In genomic region chr11:66001941-66002647, GRCh38 we compare ENCODE assay signal across 1 cellular context.
TF ChIP-seq lines count a peak whose summit lies in the region.

Gene BANF1 (plus strand): TSS chr11:66002503. CDS start chr11:66003251, 748 bp downstream.
Gene EIF1AD (minus strand): TSS chr11:66002157. CDS start chr11:66000389, 1,768 bp downstream.

TF ChIP-seq in HepG2, 621 proteins besides CTCF, POLR2A, EP300 and RAD21 (continued from another document and continues in another):
- TF ChIP-seq ZBTB44 (CRISPR knock-in tag; IDR thresholded peaks at IDR 0.05) (peak; percentile 88), ZNF770 (CRISPR knock-in tag; IDR thresholded peaks at IDR 0.05) (peak; percentile 15; the same call in 1 of the 2 replicates), ZBTB8A (CRISPR knock-in tag; IDR thresholded peaks at IDR 0.05; ENCODE audit: borderline replicate concordance, low read depth) (peak; percentile 89), NFYB (CRISPR knock-in tag; IDR thresholded peaks at IDR 0.05) (peak; percentile 45; the same call in 1 of the 2 replicates), KLF11 (CRISPR knock-in tag; IDR thresholded peaks at IDR 0.05) (peak; percentile 89; the same call in 1 of the 2 replicates), SMYD3 (CRISPR knock-in tag; IDR thresholded peaks at IDR 0.05) (no peak), ZBTB10 (CRISPR knock-in tag; IDR thresholded peaks at IDR 0.05; ENCODE audit: borderline replicate concordance) (no peak), SALL2 (CRISPR knock-in tag; IDR thresholded peaks at IDR 0.05) (peak; percentile 90), TMF1 (CRISPR knock-in tag; IDR thresholded peaks at IDR 0.05; ENCODE audit: low read depth) (no peak), FOXP4 (CRISPR knock-in tag; IDR thresholded peaks at IDR 0.05) (peak; percentile 36; the same call in 1 of the 2 replicates), IKZF4 (CRISPR knock-in tag; IDR thresholded peaks at IDR 0.05; ENCODE audit: borderline replicate concordance, low read depth, not compliant biosample characterization) (peak; percentile 38), ZNF232 (CRISPR knock-in tag; IDR thresholded peaks at IDR 0.05; ENCODE audit: borderline replicate concordance) (0 out of 2 replicates have a peak, but pooled peaks have one; percentile 31), ZBTB37 (CRISPR knock-in tag; IDR thresholded peaks at IDR 0.05) (no peak), FOSL1 (CRISPR knock-in tag; IDR thresholded peaks at IDR 0.05; ENCODE audit: borderline replicate concordance) (no peak), ZNF180 (CRISPR knock-in tag; IDR thresholded peaks at IDR 0.05; ENCODE audit: borderline replicate concordance, low read depth) (no peak; the same call in 1 of the 2 replicates), GTF3A (CRISPR knock-in tag; conservative IDR thresholded peaks at IDR 0.05) (peak; percentile 91), SIX1 (CRISPR knock-in tag; IDR thresholded peaks at IDR 0.05; ENCODE audit: borderline replicate concordance) (peak; percentile 64), ZNF337 (CRISPR knock-in tag; IDR thresholded peaks at IDR 0.05; ENCODE audit: borderline replicate concordance, low read depth) (0 out of 2 replicates have a peak, but pooled peaks have one; percentile 39), MTA3 (CRISPR knock-in tag; IDR thresholded peaks at IDR 0.05) (no peak), MTA1 (CRISPR knock-in tag; IDR thresholded peaks at IDR 0.05; ENCODE audit: borderline replicate concordance) (peak; percentile 94), ZNF713 (CRISPR knock-in tag; IDR thresholded peaks at IDR 0.05) (no peak), ZNF138 (CRISPR knock-in tag; IDR thresholded peaks at IDR 0.05; ENCODE audit: low read depth) (peak; percentile 27; the same call in 1 of the 2 replicates), ZSCAN12 (CRISPR knock-in tag; IDR thresholded peaks at IDR 0.05) (no peak), HNF4G (IDR thresholded peaks at IDR 0.05; ENCODE audit: borderline replicate concordance, low read depth, low read length) (peak; percentile 16; the same call in 1 of the 2 replicates), HNF4G (CRISPR knock-in tag; IDR thresholded peaks at IDR 0.05; ENCODE audit: borderline replicate concordance, low read depth) (0 out of 2 replicates have a peak, but pooled peaks have one; percentile 68), FOXA3 (CRISPR knock-in tag; IDR thresholded peaks at IDR 0.05) (peak; percentile 56), ZNF614 (CRISPR knock-in tag; IDR thresholded peaks at IDR 0.05; ENCODE audit: borderline replicate concordance) (peak; percentile 97), SMARCC2 (IDR thresholded peaks at IDR 0.05) (no peak), GLMP (CRISPR knock-in tag; IDR thresholded peaks at IDR 0.05; ENCODE audit: borderline replicate concordance) (no peak), ZNF687 (CRISPR knock-in tag; IDR thresholded peaks at IDR 0.05) (peak; percentile 97), STAT6 (CRISPR knock-in tag; IDR thresholded peaks at IDR 0.05; ENCODE audit: borderline replicate concordance) (0 out of 2 replicates have a peak, but pooled peaks have one; percentile 61), MXD3 (CRISPR knock-in tag; IDR thresholded peaks at IDR 0.05) (no peak; the same call in 1 of the 2 replicates), JUN (CRISPR knock-in tag; IDR thresholded peaks at IDR 0.05) (0 out of 2 replicates have a peak, but pooled peaks have one; percentile 72), ZNF275 (CRISPR knock-in tag; IDR thresholded peaks at IDR 0.05; ENCODE audit: borderline replicate concordance) (0 out of 2 replicates have a peak, but pooled peaks have one; percentile 17)
